ENCODE assay signal across 19 cellular contexts in the genomic region with DNA sequence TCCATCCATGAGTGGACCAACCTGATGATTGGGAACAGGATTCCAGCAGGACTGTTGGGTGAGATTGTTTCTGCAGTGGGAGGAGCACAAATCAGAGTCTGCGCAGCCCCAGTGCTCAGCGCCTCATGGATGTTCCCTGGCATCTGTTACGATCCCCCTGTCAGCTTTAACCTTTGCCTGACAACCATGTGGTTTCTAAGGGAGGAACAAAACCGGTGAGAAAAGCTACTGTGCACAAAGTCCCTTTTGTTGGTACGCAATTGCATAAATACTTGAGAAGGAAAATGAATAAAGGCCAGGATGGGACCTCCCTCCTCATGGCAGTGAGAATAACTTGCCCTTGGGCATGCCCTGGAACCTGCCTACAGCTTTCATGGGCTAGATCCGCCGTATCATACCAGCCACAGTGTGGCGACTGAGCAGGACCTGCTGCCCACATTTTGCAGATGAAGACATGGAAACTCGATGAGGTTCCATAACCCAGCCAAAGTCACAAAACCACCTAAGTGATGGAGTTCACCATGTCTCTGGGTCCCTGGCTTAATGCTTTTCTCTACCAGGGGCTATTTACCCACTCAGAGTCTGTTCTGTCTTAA.
DNase-seq lines count a peak whose midpoint lies in the region; ATAC-seq, FAIRE-seq and TF ChIP-seq lines count a peak whose summit lies in the region.
"Had no signal": no experiment of that assay in that cellular context is flagged by ENCODE, and none has a peak within 500 bp of the region (broad histone marks: within the 10 kb centered on the region; RNA-seq: fewer than 3 reads in every experiment).

No MANE protein-coding gene starts in this region.

- H3K27me3 ChIP-seq in GM23338 (ENCODE audit: insufficient read depth), result no peaks in the 10 kb centered on the region
- H3K27me3 ChIP-seq in H1 (replicated peaks in 1 of 4; ENCODE audit: control insufficient read depth in 3 of 4, extremely low read depth in 1 of 4, insufficient read depth in 3 of 4, low read length in 3 of 4), result no peaks in the 10 kb centered on the region

- H3K9me2 ChIP-seq in GM23338 (ENCODE audit: insufficient read depth), result no peaks in the 10 kb centered on the region

- H3K56ac ChIP-seq in H1 (replicated peaks; ENCODE audit: insufficient read length, low read depth, low read length), result no peak overlapping the region

- no peak overlapping the region for H4K5ac ChIP-seq in H1 (ENCODE audit: insufficient read length, low read depth, low read length)

- no peaks in the 10 kb centered on the region for H3K27me3 Mint-ChIP-seq in GM23338 (ENCODE audit: insufficient read depth, low read depth, poor library complexity)

- H3K4ac ChIP-seq in H1 (replicated peaks; ENCODE audit: insufficient read length, low read depth, low read length), result no peak overlapping the region

- no peak overlapping the region for H3K4me3 Mint-ChIP-seq in GM23338
- H3K4me3 Mint-ChIP-seq: CD4-positive, alpha-beta T cell; HFFc6; IgD-negative memory B cell had no signal

- peak in 1 of 2 experiments; percentile 4; a peak in 1 of 4 replicates for TF ChIP-seq RAD21 in H1 (IDR thresholded peaks at IDR 0.05 in 1 of 2, conservative IDR thresholded peaks at IDR 0.05 in 1 of 2; ENCODE audit: low read depth in 2 of 2, low read length in 2 of 2)

- no peak overlapping the region for H3K18ac ChIP-seq in H1 (ENCODE audit: extremely low read depth, low read length)

- H3K4me2 ChIP-seq in GM23338 (no peak overlapping the region), H1 (ENCODE audit: insufficient read depth in 1 of 2, low read depth in 2 of 2, low read length in 2 of 2) (no peak overlapping the region)

- no peaks in the 10 kb centered on the region for H3K79me1 ChIP-seq in H1 (ENCODE audit: low read depth, low read length)

- H3K27ac ChIP-seq in GM23338 (ENCODE audit: low read depth) (no peak overlapping the region), RWPE1 (peak overlapping the region; percentile 8; the same call in 1 of the 2 replicates), H1 (ENCODE audit: low read depth, low read length) (no peak overlapping the region), substantia nigra (ENCODE audit: low read depth, low read length, poor library complexity, severe bottlenecking) (peak overlapping the region; percentile 60)
- H3K27ac ChIP-seq: C4-2B had no signal

- POLR2A ChIA-PET in RWPE1 (lab: Yijun Ruan, JAX; ENCODE audit: low non-redundant PET), result no interaction called here
- POLR2A ChIA-PET in H1 (lab: Charles Lee; ENCODE audit: partially characterized antibody), result interaction anchor here (0.5 to 1.7 kb wide), 2 partner anchors 86 to 96 kb away, joined by 3 to 5 read pairs; no protein-coding TSS in a partner anchor

- no peak overlapping the region for H3K27ac Mint-ChIP-seq in GM23338
- H3K27ac Mint-ChIP-seq: CD4-positive, alpha-beta T cell; HFFc6; IgD-negative memory B cell had no signal

- peaks cover 8% of the 10 kb centered on the region for H3K9me3 Mint-ChIP-seq in GM23338
- H3K9me3 Mint-ChIP-seq: CD4-positive, alpha-beta T cell had no signal

- H3K79me2 ChIP-seq in GM23338 (replicated peaks; ENCODE audit: insufficient read depth) (no peaks in the 10 kb centered on the region), H1 (ENCODE audit: control insufficient read depth in 1 of 2, insufficient read depth in 2 of 2, low read length in 2 of 2) (no peaks in the 10 kb centered on the region)

- H2BK12ac ChIP-seq in H1 (ENCODE audit: low read depth, low read length), result no peak overlapping the region

- H4K8ac ChIP-seq in H1 (ENCODE audit: extremely low read depth, insufficient read depth, low read length), result no peak overlapping the region

- 92% methylated on average over 9 of the region's 9 CpGs; no CpG with 5 or more reads in 1 of the 2 experiments for WGBS in H1 (ENCODE audit: extremely low coverage in 1 of 2, insufficient coverage in 1 of 2, insufficient read length in 1 of 2, insufficient replicate concordance in 2 of 2, low coverage in 1 of 2, low lambda C conversion rate in 2 of 2, missing lambda C conversion rate in 1 of 2), 2 experiments

- H4K20me1 ChIP-seq in GM23338 (replicated peaks; ENCODE audit: insufficient read depth) (no peaks in the 10 kb centered on the region), H1 (replicated peaks in 1 of 2; ENCODE audit: control insufficient read depth in 1 of 2, insufficient read depth in 2 of 2, low read length in 2 of 2) (no peaks in the 10 kb centered on the region)

- no peaks in the 10 kb centered on the region for H3F3A ChIP-seq in GM23338 (replicated peaks; ENCODE audit: low read depth)

- no peak overlapping the region for H3K9ac ChIP-seq in H1 (replicated peaks in 1 of 4; ENCODE audit: extremely low read depth in 1 of 4, low read depth in 3 of 4, low read length in 3 of 4)

- H2AK5ac ChIP-seq in H1 (ENCODE audit: low read depth, low read length), result no peak overlapping the region

- no peak overlapping the region for H3K23ac ChIP-seq in H1 (ENCODE audit: insufficient read length)

- TF ChIP-seq POLR2A in H1 (IDR thresholded peaks at IDR 0.05; ENCODE audit: control extremely low read depth in 1 of 2, low read depth in 2 of 2, low read length in 2 of 2), result no peak

- H3K36me3 ChIP-seq in GM23338 (ENCODE audit: insufficient read depth), result no peaks in the 10 kb centered on the region
- no peaks in the 10 kb centered on the region for H3K36me3 ChIP-seq in H1 (ENCODE audit: control insufficient read depth in 2 of 4, insufficient read depth in 4 of 4, low read length in 3 of 4)
- H3K36me3 ChIP-seq: HAP-1 had no signal

- peaks cover 4% of the 10 kb centered on the region; the same call in 2 of the 3 replicates for H3K36me3 Mint-ChIP-seq in GM23338 (ENCODE audit: low read depth)

- ATAC-seq in GM23338, result peak; percentile 41; the same call in 2 of the 3 replicates

- no peak overlapping the region for H2BK15ac ChIP-seq in H1 (ENCODE audit: low read length)

- H4K91ac ChIP-seq in H1 (replicated peaks; ENCODE audit: insufficient read length, low read length), result no peak overlapping the region

- FAIRE-seq in H1 (lab: Jason Lieb, UNC) (no peak), RCC 7860 (lab: Jason Lieb, UNC) (no peak)
- FAIRE-seq: A204.1, HTR-8/SVneo had no signal

- H3K23me2 ChIP-seq in H1 (ENCODE audit: low read depth, low read length), result no peaks in the 10 kb centered on the region

- peaks cover 7% of the 10 kb centered on the region for H3K4me1 Mint-ChIP-seq in GM23338
- H3K4me1 Mint-ChIP-seq: IgD-negative memory B cell had no signal

- TF ChIP-seq CTCF in GM23338 (conservative IDR thresholded peaks at IDR 0.05; ENCODE audit: low read depth in 2 of 2) (no peak), RWPE1 (conservative IDR thresholded peaks at IDR 0.05; ENCODE audit: low read depth) (no peak), H1 (IDR thresholded peaks at IDR 0.05; ENCODE audit: control extremely low read depth in 1 of 3, insufficient read depth in 1 of 3, low read depth in 1 of 3, low read length in 3 of 3) (peak in 1 of 3 experiments; percentile 4; a peak in 1 of 4 replicates)

- DNase-seq in GM23338 (ENCODE audit: low spot score) (no peak), RWPE1 (ENCODE audit: low spot score) (no peak), H1 (ENCODE audit: low read depth in 1 of 2, low spot score in 2 of 2) (no peak), substantia nigra (lab: John Stamatoyannopoulos, UW) (no peak), islet precursor cell (no peak), RCC 7860 (ENCODE audit: low spot score) (no peak), DMS153 (lab: John Stamatoyannopoulos, UW) (no peak)
- DNase-seq: AML-193; CD4-positive, alpha-beta T cell; DMS79 treated with DMSO at 0.1 percent for 48 hours; GF-D8; GOT3; HFFc6; KBM-7 had no signal

- 0 out of 2 replicates have a peak overlapping the region, but pooled peaks have one; percentile 8 for H2BK5ac ChIP-seq in H1 (ENCODE audit: low read depth, low read length)

- H3K4me3 ChIP-seq in GM23338, result no peak overlapping the region
- no peak overlapping the region for H3K4me3 ChIP-seq in H1 (ENCODE audit: extremely low read depth in 1 of 4, insufficient read depth in 2 of 4, low read depth in 3 of 4, low read length in 4 of 4)
- H3K4me3 ChIP-seq: HAP-1 had no signal

- H2BK20ac ChIP-seq in H1 (ENCODE audit: low read length), result no peak overlapping the region

- H2BK120ac ChIP-seq in H1 (replicated peaks; ENCODE audit: low read depth, low read length), result no peak overlapping the region

- TF ChIP-seq EP300 in H1 (IDR thresholded peaks at IDR 0.05; ENCODE audit: borderline replicate concordance in 1 of 2, low read depth in 2 of 2, low read length in 2 of 2), result no peak

- CTCF ChIA-PET in RWPE1 (lab: Yijun Ruan, JAX) (no interaction called here), H1 (lab: Charles Lee; ENCODE audit: partially characterized antibody) (interaction anchor here (0.7 to 1.4 kb wide), 4 partner anchors 11 to 159 kb away, joined by 3 to 5 read pairs (median 3); no protein-coding TSS in a partner anchor)

- H3K4me1 ChIP-seq in GM23338 (ENCODE audit: insufficient read depth), result no peaks in the 10 kb centered on the region
- no peaks in the 10 kb centered on the region for H3K4me1 ChIP-seq in H1 (replicated peaks in 1 of 4; ENCODE audit: control insufficient read depth in 3 of 4, insufficient read depth in 4 of 4, low read length in 3 of 4)
- H3K4me1 ChIP-seq: HAP-1 had no signal

- no peaks in the 10 kb centered on the region for H3K9me3 ChIP-seq in H1 (ENCODE audit: insufficient read depth in 2 of 2, low read depth in 1 of 2, low read length in 1 of 2)
- H3K9me3 ChIP-seq: HAP-1 had no signal

- no peak overlapping the region for H3K14ac ChIP-seq in H1 (ENCODE audit: insufficient read length)

- H2AFZ ChIP-seq in GM23338, result no peak overlapping the region
- H2AFZ ChIP-seq in H1 (ENCODE audit: low read length), result no peak overlapping the region; the same call in 1 of the 2 replicates

TF ChIP-seq in GM23338, 12 proteins besides CTCF, POLR2A, EP300 and RAD21 (continues in another document):
- TF ChIP-seq EZH2 (IDR thresholded peaks at IDR 0.05; ENCODE audit: low read depth, unreplicated experiment) (no peak), STAT1 (IDR thresholded peaks at IDR 0.05; ENCODE audit: unreplicated experiment) (no peak), JUNB (IDR thresholded peaks at IDR 0.05; ENCODE audit: unreplicated experiment) (no peak), NANOG (IDR thresholded peaks at IDR 0.05; ENCODE audit: borderline replicate concordance) (no peak)

TF ChIP-seq in H1, 55 proteins besides CTCF, POLR2A, EP300 and RAD21:
- no peak for TF ChIP-seq SP1 (IDR thresholded peaks at IDR 0.05; ENCODE audit: low read depth, low read length)
- TF ChIP-seq POLR2AphosphoS5 (IDR thresholded peaks at IDR 0.05; ENCODE audit: low read depth, low read length), result no peak
- TF ChIP-seq HDAC2 (IDR thresholded peaks at IDR 0.05; ENCODE audit: borderline replicate concordance in 1 of 2, low read depth in 2 of 2, low read length in 2 of 2), result no peak
- no peak for TF ChIP-seq BACH1 (IDR thresholded peaks at IDR 0.05; ENCODE audit: low read length)
- TF ChIP-seq TCF12 (IDR thresholded peaks at IDR 0.05; ENCODE audit: low read depth, low read length), result no peak
- TF ChIP-seq TAF7 (optimal IDR thresholded peaks at IDR 0.05; ENCODE audit: borderline replicate concordance, low read depth, low read length), result no peak
- TF ChIP-seq KDM1A (IDR thresholded peaks at IDR 0.05; ENCODE audit: borderline replicate concordance, low read length), result no peak
- TF ChIP-seq SRF (IDR thresholded peaks at IDR 0.05; ENCODE audit: low read depth, low read length), result no peak

Comparison
In these comparisons a context has a peak if more than half of its experiments do, and no peak if none do; other contexts are left out.
1. H3K27ac ChIP-seq: peak in RWPE1 (single experiment) and substantia nigra (single experiment); none in GM23338 (single experiment) and H1 (single experiment).